In the genomic region with DNA sequence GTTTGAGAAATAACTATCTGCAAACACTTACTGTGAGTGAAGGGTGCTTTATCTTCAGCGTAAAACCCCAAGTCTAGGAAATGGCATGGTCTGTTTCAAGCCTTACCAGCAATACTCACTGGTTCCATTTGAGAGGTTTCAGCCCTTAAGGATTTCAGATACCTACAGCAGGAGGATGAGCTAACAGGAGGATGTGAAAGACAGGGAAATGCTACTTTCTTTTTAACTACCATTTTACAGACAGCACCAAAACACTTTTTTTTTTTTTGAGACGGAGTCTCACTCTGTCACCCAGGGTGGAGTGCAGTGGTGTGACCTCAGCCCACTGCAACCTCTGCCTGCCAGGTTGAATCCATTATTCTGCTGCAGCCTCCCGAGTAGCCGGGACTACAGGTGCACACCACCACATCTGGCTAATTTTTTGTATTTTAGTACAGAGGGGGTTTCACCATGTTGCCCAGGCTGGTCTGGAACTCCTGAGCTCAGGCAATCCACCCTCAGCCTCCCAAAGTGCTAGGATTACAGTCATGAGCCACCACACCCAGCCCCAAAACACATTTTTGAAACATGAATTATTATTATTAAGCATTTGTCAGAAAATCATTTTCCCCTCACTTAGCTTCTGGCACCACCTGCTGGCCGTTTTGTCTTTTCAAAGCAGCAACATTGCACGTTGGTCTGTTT, we compare ENCODE assay signal across 1 cellular context.
TF ChIP-seq lines count a peak whose summit lies in the region.

No MANE protein-coding gene starts in this region.

TF ChIP-seq in H1, 55 proteins besides CTCF, POLR2A, EP300 and RAD21:
- TF ChIP-seq NRF1 (IDR thresholded peaks at IDR 0.05; ENCODE audit: low read depth, low read length) (no peak), CTBP2 (IDR thresholded peaks at IDR 0.05; ENCODE audit: borderline replicate concordance, insufficient read depth, insufficient read length, low read length) (no peak), TEAD4 (IDR thresholded peaks at IDR 0.05; ENCODE audit: low read depth, low read length) (no peak), KDM5A (IDR thresholded peaks at IDR 0.05; ENCODE audit: low read length) (no peak), KDM1A (IDR thresholded peaks at IDR 0.05; ENCODE audit: borderline replicate concordance, low read length) (no peak), TCF12 (IDR thresholded peaks at IDR 0.05; ENCODE audit: low read depth, low read length) (no peak), CHD2 (IDR thresholded peaks at IDR 0.05; ENCODE audit: low read length) (no peak), CREB1 (IDR thresholded peaks at IDR 0.05) (no peak), SP2 (IDR thresholded peaks at IDR 0.05; ENCODE audit: low read length) (no peak), SP1 (IDR thresholded peaks at IDR 0.05; ENCODE audit: low read depth, low read length) (no peak), CHD1 (IDR thresholded peaks at IDR 0.05; ENCODE audit: low read depth, low read length) (no peak), GTF2F1 (IDR thresholded peaks at IDR 0.05; ENCODE audit: borderline replicate concordance, low read depth, low read length) (no peak), KDM4A (IDR thresholded peaks at IDR 0.05; ENCODE audit: low read depth, low read length, severe bottlenecking) (no peak), TAF7 (optimal IDR thresholded peaks at IDR 0.05; ENCODE audit: borderline replicate concordance, low read depth, low read length) (no peak), FOSL1 (IDR thresholded peaks at IDR 0.05; ENCODE audit: insufficient read depth, low read depth, low read length) (no peak)
- TF ChIP-seq, protein P1, sequence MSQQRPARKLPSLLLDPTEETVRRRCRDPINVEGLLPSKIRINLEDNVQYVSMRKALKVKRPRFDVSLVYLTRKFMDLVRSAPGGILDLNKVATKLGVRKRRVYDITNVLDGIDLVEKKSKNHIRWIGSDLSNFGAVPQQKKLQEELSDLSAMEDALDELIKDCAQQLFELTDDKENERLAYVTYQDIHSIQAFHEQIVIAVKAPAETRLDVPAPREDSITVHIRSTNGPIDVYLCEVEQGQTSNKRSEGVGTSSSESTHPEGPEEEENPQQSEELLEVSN (IDR thresholded peaks at IDR 0.05) = no peak
- TF ChIP-seq, protein P2, sequence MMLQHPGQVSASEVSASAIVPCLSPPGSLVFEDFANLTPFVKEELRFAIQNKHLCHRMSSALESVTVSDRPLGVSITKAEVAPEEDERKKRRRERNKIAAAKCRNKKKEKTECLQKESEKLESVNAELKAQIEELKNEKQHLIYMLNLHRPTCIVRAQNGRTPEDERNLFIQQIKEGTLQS (IDR thresholded peaks at IDR 0.05; ENCODE audit: insufficient read depth, low read depth, low read length) = no peak
- TF ChIP-seq, protein P3, sequence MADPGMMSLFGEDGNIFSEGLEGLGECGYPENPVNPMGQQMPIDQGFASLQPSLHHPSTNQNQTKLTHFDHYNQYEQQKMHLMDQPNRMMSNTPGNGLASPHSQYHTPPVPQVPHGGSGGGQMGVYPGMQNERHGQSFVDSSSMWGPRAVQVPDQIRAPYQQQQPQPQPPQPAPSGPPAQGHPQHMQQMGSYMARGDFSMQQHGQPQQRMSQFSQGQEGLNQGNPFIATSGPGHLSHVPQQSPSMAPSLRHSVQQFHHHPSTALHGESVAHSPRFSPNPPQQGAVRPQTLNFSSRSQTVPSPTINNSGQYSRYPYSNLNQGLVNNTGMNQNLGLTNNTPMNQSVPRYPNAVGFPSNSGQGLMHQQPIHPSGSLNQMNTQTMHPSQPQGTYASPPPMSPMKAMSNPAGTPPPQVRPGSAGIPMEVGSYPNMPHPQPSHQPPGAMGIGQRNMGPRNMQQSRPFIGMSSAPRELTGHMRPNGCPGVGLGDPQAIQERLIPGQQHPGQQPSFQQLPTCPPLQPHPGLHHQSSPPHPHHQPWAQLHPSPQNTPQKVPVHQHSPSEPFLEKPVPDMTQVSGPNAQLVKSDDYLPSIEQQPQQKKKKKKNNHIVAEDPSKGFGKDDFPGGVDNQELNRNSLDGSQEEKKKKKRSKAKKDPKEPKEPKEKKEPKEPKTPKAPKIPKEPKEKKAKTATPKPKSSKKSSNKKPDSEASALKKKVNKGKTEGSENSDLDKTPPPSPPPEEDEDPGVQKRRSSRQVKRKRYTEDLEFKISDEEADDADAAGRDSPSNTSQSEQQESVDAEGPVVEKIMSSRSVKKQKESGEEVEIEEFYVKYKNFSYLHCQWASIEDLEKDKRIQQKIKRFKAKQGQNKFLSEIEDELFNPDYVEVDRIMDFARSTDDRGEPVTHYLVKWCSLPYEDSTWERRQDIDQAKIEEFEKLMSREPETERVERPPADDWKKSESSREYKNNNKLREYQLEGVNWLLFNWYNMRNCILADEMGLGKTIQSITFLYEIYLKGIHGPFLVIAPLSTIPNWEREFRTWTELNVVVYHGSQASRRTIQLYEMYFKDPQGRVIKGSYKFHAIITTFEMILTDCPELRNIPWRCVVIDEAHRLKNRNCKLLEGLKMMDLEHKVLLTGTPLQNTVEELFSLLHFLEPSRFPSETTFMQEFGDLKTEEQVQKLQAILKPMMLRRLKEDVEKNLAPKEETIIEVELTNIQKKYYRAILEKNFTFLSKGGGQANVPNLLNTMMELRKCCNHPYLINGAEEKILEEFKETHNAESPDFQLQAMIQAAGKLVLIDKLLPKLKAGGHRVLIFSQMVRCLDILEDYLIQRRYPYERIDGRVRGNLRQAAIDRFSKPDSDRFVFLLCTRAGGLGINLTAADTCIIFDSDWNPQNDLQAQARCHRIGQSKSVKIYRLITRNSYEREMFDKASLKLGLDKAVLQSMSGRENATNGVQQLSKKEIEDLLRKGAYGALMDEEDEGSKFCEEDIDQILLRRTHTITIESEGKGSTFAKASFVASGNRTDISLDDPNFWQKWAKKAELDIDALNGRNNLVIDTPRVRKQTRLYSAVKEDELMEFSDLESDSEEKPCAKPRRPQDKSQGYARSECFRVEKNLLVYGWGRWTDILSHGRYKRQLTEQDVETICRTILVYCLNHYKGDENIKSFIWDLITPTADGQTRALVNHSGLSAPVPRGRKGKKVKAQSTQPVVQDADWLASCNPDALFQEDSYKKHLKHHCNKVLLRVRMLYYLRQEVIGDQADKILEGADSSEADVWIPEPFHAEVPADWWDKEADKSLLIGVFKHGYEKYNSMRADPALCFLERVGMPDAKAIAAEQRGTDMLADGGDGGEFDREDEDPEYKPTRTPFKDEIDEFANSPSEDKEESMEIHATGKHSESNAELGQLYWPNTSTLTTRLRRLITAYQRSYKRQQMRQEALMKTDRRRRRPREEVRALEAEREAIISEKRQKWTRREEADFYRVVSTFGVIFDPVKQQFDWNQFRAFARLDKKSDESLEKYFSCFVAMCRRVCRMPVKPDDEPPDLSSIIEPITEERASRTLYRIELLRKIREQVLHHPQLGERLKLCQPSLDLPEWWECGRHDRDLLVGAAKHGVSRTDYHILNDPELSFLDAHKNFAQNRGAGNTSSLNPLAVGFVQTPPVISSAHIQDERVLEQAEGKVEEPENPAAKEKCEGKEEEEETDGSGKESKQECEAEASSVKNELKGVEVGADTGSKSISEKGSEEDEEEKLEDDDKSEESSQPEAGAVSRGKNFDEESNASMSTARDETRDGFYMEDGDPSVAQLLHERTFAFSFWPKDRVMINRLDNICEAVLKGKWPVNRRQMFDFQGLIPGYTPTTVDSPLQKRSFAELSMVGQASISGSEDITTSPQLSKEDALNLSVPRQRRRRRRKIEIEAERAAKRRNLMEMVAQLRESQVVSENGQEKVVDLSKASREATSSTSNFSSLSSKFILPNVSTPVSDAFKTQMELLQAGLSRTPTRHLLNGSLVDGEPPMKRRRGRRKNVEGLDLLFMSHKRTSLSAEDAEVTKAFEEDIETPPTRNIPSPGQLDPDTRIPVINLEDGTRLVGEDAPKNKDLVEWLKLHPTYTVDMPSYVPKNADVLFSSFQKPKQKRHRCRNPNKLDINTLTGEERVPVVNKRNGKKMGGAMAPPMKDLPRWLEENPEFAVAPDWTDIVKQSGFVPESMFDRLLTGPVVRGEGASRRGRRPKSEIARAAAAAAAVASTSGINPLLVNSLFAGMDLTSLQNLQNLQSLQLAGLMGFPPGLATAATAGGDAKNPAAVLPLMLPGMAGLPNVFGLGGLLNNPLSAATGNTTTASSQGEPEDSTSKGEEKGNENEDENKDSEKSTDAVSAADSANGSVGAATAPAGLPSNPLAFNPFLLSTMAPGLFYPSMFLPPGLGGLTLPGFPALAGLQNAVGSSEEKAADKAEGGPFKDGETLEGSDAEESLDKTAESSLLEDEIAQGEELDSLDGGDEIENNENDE (IDR thresholded peaks at IDR 0.05; ENCODE audit: insufficient replicate concordance, low read length) = no peak
- TF ChIP-seq, protein P4, sequence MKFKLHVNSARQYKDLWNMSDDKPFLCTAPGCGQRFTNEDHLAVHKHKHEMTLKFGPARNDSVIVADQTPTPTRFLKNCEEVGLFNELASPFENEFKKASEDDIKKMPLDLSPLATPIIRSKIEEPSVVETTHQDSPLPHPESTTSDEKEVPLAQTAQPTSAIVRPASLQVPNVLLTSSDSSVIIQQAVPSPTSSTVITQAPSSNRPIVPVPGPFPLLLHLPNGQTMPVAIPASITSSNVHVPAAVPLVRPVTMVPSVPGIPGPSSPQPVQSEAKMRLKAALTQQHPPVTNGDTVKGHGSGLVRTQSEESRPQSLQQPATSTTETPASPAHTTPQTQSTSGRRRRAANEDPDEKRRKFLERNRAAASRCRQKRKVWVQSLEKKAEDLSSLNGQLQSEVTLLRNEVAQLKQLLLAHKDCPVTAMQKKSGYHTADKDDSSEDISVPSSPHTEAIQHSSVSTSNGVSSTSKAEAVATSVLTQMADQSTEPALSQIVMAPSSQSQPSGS (IDR thresholded peaks at IDR 0.05; ENCODE audit: low read length) = no peak
